Comparison of ENCODE assay signal across 14 cellular contexts in genomic region chr17:14688134-14688533, GRCh38.
DNase-seq lines count a peak whose midpoint lies in the region; ATAC-seq and TF ChIP-seq lines count a peak whose summit lies in the region.
"Had no signal": no experiment of that assay in that cellular context is flagged by ENCODE, and none has a peak within 500 bp of the region (broad histone marks: within the 10 kb centered on the region; RNA-seq: fewer than 3 reads in every experiment).

No MANE protein-coding gene starts in this region.

- TF ChIP-seq CTCF in AG09309 (IDR thresholded peaks at IDR 0.05; ENCODE audit: control insufficient read depth, insufficient read depth, low read depth, low read length, missing control alignments) (peak; percentile 27), fibroblast of villous mesenchyme (IDR thresholded peaks at IDR 0.05; ENCODE audit: insufficient read depth, low read depth, low read length) (peak; percentile 13)

- ATAC-seq in GM18861 (IDR thresholded peaks at IDR 0.05; ENCODE audit: unreplicated experiment) = no peak

- H3K36me3 ChIP-seq in H7 (replicated peaks; ENCODE audit: control insufficient read depth, insufficient read depth, low read length) = no peaks in the 10 kb centered on the region
- H3K36me3 ChIP-seq: right atrium auricular region had no signal

- no peaks in the 10 kb centered on the region for H3K27me3 ChIP-seq in H7 (ENCODE audit: control insufficient read depth, insufficient read depth, low read length)
- H3K27me3 ChIP-seq: right atrium auricular region had no signal

- H3K4me3 ChIP-seq in AG09309 (ENCODE audit: control insufficient read depth, low read depth, low read length) (no peak overlapping the region), H7 (ENCODE audit: insufficient read depth, low read depth, low read length) (no peak overlapping the region), fibroblast of villous mesenchyme (ENCODE audit: low read depth, low read length) (no peak overlapping the region)
- H3K4me3 ChIP-seq: right atrium auricular region had no signal

- in situ Hi-C loops in SK-MEL-5 (cut with HindIII; ENCODE audit: low pct_unique_long_range_greater_than_20kb, low sequenced_read_pairs) = no loop called here

- DNase-seq in AG09309 (ENCODE audit: low read depth) = no peak
- DNase-seq in H7 = peak; percentile 6
- peak; percentile 38 for DNase-seq in SK-MEL-5 (ENCODE audit: low read depth, low spot score)
- no peak for DNase-seq in fibroblast of villous mesenchyme (ENCODE audit: low read depth)
- no peak for DNase-seq in NCI-H2081 (lab: John Stamatoyannopoulos, UW)
- no peak for DNase-seq in AG08396 (ENCODE audit: low spot score)
- no peak for DNase-seq in SHP77 treated with DMSO at 0.1 percent for 48 hours (lab: John Stamatoyannopoulos, UW)
- DNase-seq: activated naive CD4-positive, alpha-beta T cell treated with anti-CD3 and anti-CD28 coated beads for 36 hours; AML-193; MM.1S; NCI-H2081 treated with DMSO at 0.1 percent for 48 hours; NCI-H748 treated with DMSO at 0.1 percent for 48 hours had no signal

Comparison
In these comparisons a context has a peak if more than half of its experiments do, and no peak if none do; other contexts are left out.
1. DNase-seq: peak in H7 (single experiment) and SK-MEL-5 (single experiment); none in AG09309 (single experiment), fibroblast of villous mesenchyme (single experiment), NCI-H2081 (0 of 2), AG08396 (single experiment) and SHP77 treated with DMSO at 0.1 percent for 48 hours (single experiment).